1 cellular context compared by ENCODE assay signal in genomic region chr15:34342737-34343575, GRCh38.
TF ChIP-seq lines count a peak whose summit lies in the region.

Gene NOP10 (minus strand): TSS chr15:34343136. CDS start chr15:34343073, 63 bp downstream.
Gene NUTM1 (plus strand): TSS chr15:34343315. CDS start chr15:34343697, 382 bp downstream.

TF ChIP-seq in WTC11, 78 proteins besides CTCF, POLR2A, EP300 and RAD21 (continued from another document and continues in another):
- peak; percentile 87; the same call in 1 of the 2 replicates for TF ChIP-seq ZNF281 (CRISPR knock-in tag; IDR thresholded peaks at IDR 0.05)
- peak; percentile 66; the same call in 1 of the 2 replicates for TF ChIP-seq NFE2L1 (CRISPR knock-in tag; IDR thresholded peaks at IDR 0.05)
- TF ChIP-seq GABPB1 (CRISPR knock-in tag; IDR thresholded peaks at IDR 0.05): peak; percentile 63
- peak; percentile 76 for TF ChIP-seq SP1 (CRISPR knock-in tag; conservative IDR thresholded peaks at IDR 0.05)
- no peak for TF ChIP-seq ZNF512 (CRISPR knock-in tag; IDR thresholded peaks at IDR 0.05; ENCODE audit: borderline replicate concordance)
- no peak for TF ChIP-seq ZNF396 (CRISPR knock-in tag; IDR thresholded peaks at IDR 0.05; ENCODE audit: borderline replicate concordance)
- peak; percentile 80 for TF ChIP-seq ZNF232 (CRISPR knock-in tag; IDR thresholded peaks at IDR 0.05)
- no peak for TF ChIP-seq TP53 (CRISPR knock-in tag; IDR thresholded peaks at IDR 0.05)
- TF ChIP-seq USF2 (CRISPR knock-in tag; IDR thresholded peaks at IDR 0.05): peak; percentile 97
- TF ChIP-seq MXD4 (CRISPR knock-in tag; IDR thresholded peaks at IDR 0.05; ENCODE audit: borderline replicate concordance): no peak
- TF ChIP-seq CREB1 (CRISPR knock-in tag; IDR thresholded peaks at IDR 0.05): no peak; the same call in 1 of the 2 replicates
- TF ChIP-seq ZNF532 (CRISPR knock-in tag; IDR thresholded peaks at IDR 0.05; ENCODE audit: borderline replicate concordance): no peak
- TF ChIP-seq TEAD1 (CRISPR knock-in tag; IDR thresholded peaks at IDR 0.05): peak; percentile 88; the same call in 1 of the 2 replicates
- no peak for TF ChIP-seq ESRRA (CRISPR knock-in tag; IDR thresholded peaks at IDR 0.05; ENCODE audit: borderline replicate concordance)
- peak; percentile 31; the same call in 1 of the 2 replicates for TF ChIP-seq E2F5 (CRISPR knock-in tag; IDR thresholded peaks at IDR 0.05)
- TF ChIP-seq MYBL2 (CRISPR knock-in tag; IDR thresholded peaks at IDR 0.05): peak; percentile 91
- TF ChIP-seq OVOL2 (CRISPR knock-in tag; IDR thresholded peaks at IDR 0.05; ENCODE audit: borderline replicate concordance): no peak
- peak; percentile 56; the same call in 1 of the 2 replicates for TF ChIP-seq HMGXB4 (CRISPR knock-in tag; IDR thresholded peaks at IDR 0.05)
- no peak for TF ChIP-seq AR (CRISPR knock-in tag; IDR thresholded peaks at IDR 0.05)
- no peak for TF ChIP-seq NR3C1 (CRISPR knock-in tag; conservative IDR thresholded peaks at IDR 0.05; ENCODE audit: low read depth)
- TF ChIP-seq HMGA2 (CRISPR knock-in tag; IDR thresholded peaks at IDR 0.05): no peak
- no peak for TF ChIP-seq ATF3 (CRISPR knock-in tag; conservative IDR thresholded peaks at IDR 0.05)
- TF ChIP-seq MLX (CRISPR knock-in tag; IDR thresholded peaks at IDR 0.05): no peak
- no peak for TF ChIP-seq SOX15 (CRISPR knock-in tag; IDR thresholded peaks at IDR 0.05)
- no peak for TF ChIP-seq STAT6 (CRISPR knock-in tag; conservative IDR thresholded peaks at IDR 0.05; ENCODE audit: low read depth)
- no peak for TF ChIP-seq RELA (CRISPR knock-in tag; IDR thresholded peaks at IDR 0.05; ENCODE audit: borderline replicate concordance)
- TF ChIP-seq TCF7 (CRISPR knock-in tag; IDR thresholded peaks at IDR 0.05; ENCODE audit: low read depth): no peak
- TF ChIP-seq ARID4B (CRISPR knock-in tag; IDR thresholded peaks at IDR 0.05; ENCODE audit: borderline replicate concordance): peak; percentile 83; the same call in 1 of the 2 replicates
- TF ChIP-seq SMAD4 (CRISPR knock-in tag; IDR thresholded peaks at IDR 0.05): 0 out of 2 replicates have a peak, but pooled peaks have one; percentile 16
